Comparison of ENCODE assay signal across 1 cellular context in genomic region chr7:2354173-2355078, GRCh38.
TF ChIP-seq lines count a peak whose summit lies in the region.

Gene EIF3B, plus strand, starts transcription at chr7:2354827. Its CDS starts 95 bp downstream, at chr7:2354922.

TF ChIP-seq in K562, 482 proteins besides CTCF, POLR2A, EP300 and RAD21 (continued from another document and continues in another):
- TF ChIP-seq ZNF395 (CRISPR knock-in tag; IDR thresholded peaks at IDR 0.05) (peak; percentile 9), CXXC5 (CRISPR knock-in tag; IDR thresholded peaks at IDR 0.05) (peak; percentile 89), REST (CRISPR knock-in tag; IDR thresholded peaks at IDR 0.05; ENCODE audit: low read depth) (no peak), LCOR (CRISPR knock-in tag; IDR thresholded peaks at IDR 0.05) (peak; percentile 7), EGR1 (conservative IDR thresholded peaks at IDR 0.05) (peak; percentile 89), PML (IDR thresholded peaks at IDR 0.05; ENCODE audit: low read length) (no peak), TAF7 (tag; IDR thresholded peaks at IDR 0.05) (no peak), PBX2 (CRISPR knock-in tag; IDR thresholded peaks at IDR 0.05; ENCODE audit: low read depth) (no peak), PBX2 (tag; conservative IDR thresholded peaks at IDR 0.05; ENCODE audit: low read depth) (0 out of 2 replicates have a peak, but pooled peaks have one; percentile 6), KLF16 (IDR thresholded peaks at IDR 0.05) (peak; percentile 24; the same call in 1 of the 2 replicates), PHF20 (IDR thresholded peaks at IDR 0.05; ENCODE audit: partially characterized antibody) (peak; percentile 51), VEZF1 (CRISPR knock-in tag; IDR thresholded peaks at IDR 0.05) (peak; percentile 44), ELF1 (tag; IDR thresholded peaks at IDR 0.05) (no peak), POLR2AphosphoS2 (IDR thresholded peaks at IDR 0.05; ENCODE audit: low read length) (no peak), FOXP1 (CRISPR knock-in tag; IDR thresholded peaks at IDR 0.05) (peak; percentile 73), CHCHD3 (CRISPR knock-in tag; IDR thresholded peaks at IDR 0.05) (no peak), ZNF384 (IDR thresholded peaks at IDR 0.05; ENCODE audit: low read depth, low read length) (0 out of 2 replicates have a peak, but pooled peaks have one; percentile 14), FOXO4 (CRISPR knock-in tag; IDR thresholded peaks at IDR 0.05) (no peak), MTA3 (IDR thresholded peaks at IDR 0.05; ENCODE audit: borderline replicate concordance) (peak; percentile 68; the same call in 1 of the 2 replicates), TAF15 (IDR thresholded peaks at IDR 0.05; ENCODE audit: low read depth, low read length) (no peak), YY1 (IDR thresholded peaks at IDR 0.05; ENCODE audit: borderline replicate concordance in 1 of 3, control insufficient read depth in 1 of 3, extremely low read depth in 1 of 3, insufficient read depth in 3 of 3, insufficient read length in 1 of 3, insufficient replicate concordance in 2 of 3, low read depth in 1 of 3, low read length in 2 of 3) (peak; percentile 83 to 95 (median 90)), SMAD3 (CRISPR knock-in tag; conservative IDR thresholded peaks at IDR 0.05) (no peak), STAT6 (CRISPR knock-in tag; IDR thresholded peaks at IDR 0.05) (peak; percentile 88; the same call in 1 of the 2 replicates), SIN3B (IDR thresholded peaks at IDR 0.05; ENCODE audit: low read depth) (peak; percentile 66), SMARCA5 (IDR thresholded peaks at IDR 0.05) (no peak), JUND (IDR thresholded peaks at IDR 0.05; ENCODE audit: borderline replicate concordance, low read depth, low read length) (peak; percentile 92), JUND (tag; IDR thresholded peaks at IDR 0.05; ENCODE audit: borderline replicate concordance, low read depth, low read length) (no peak; the same call in 2 of the 3 replicates), HBP1 (CRISPR knock-in tag; IDR thresholded peaks at IDR 0.05) (0 out of 2 replicates have a peak, but pooled peaks have one; percentile 33), GMEB1 (CRISPR knock-in tag; IDR thresholded peaks at IDR 0.05) (peak; percentile 75), ILF3 (IDR thresholded peaks at IDR 0.05; ENCODE audit: borderline replicate concordance) (peak; percentile 46; the same call in 1 of the 2 replicates), MNT (conservative IDR thresholded peaks at IDR 0.05) (peak; percentile 99), ZNF175 (CRISPR knock-in tag; IDR thresholded peaks at IDR 0.05; ENCODE audit: low read depth) (peak; percentile 49), TRIM25 (IDR thresholded peaks at IDR 0.05; ENCODE audit: borderline replicate concordance) (no peak), MYC (IDR thresholded peaks at IDR 0.05; ENCODE audit: low read depth, low read length) (peak; percentile 99), MYC (CRISPR knock-in tag; IDR thresholded peaks at IDR 0.05; ENCODE audit: borderline replicate concordance, low read depth) (peak; percentile 87; the same call in 1 of the 2 replicates), PTRF (tag; IDR thresholded peaks at IDR 0.05) (no peak), E2F3 (CRISPR knock-in tag; IDR thresholded peaks at IDR 0.05) (no peak), TRIM24 (IDR thresholded peaks at IDR 0.05) (peak in 1 of 2 experiments; percentile 60; a peak in 1 of 4 replicates), EZH2 (IDR thresholded peaks at IDR 0.05; ENCODE audit: borderline replicate concordance, low read depth, low read length) (no peak), ZBTB7A (IDR thresholded peaks at IDR 0.05; ENCODE audit: borderline replicate concordance, control insufficient read depth, low read depth, low read length) (0 out of 2 replicates have a peak, but pooled peaks have one; percentile 13)
